1 cellular context compared by ENCODE assay signal in genomic region chr3:38346584-38347410, GRCh38.
TF ChIP-seq lines count a peak whose summit lies in the region.

TSS of gene XYLB (plus strand) at chr3:38346785. CDS start at chr3:38346869, 84 bp downstream.

TF ChIP-seq in K562, 482 proteins besides CTCF, POLR2A, EP300 and RAD21 (continued from another document and continues in another):
- no peak for TF ChIP-seq ZSCAN29 (IDR thresholded peaks at IDR 0.05)
- TF ChIP-seq FOXK2 (conservative IDR thresholded peaks at IDR 0.05 in 1 of 2, IDR thresholded peaks at IDR 0.05 in 1 of 2; ENCODE audit: low read depth in 2 of 2): peak in 1 of 2 experiments; percentile 58; a peak in 3 of 4 replicates
- TF ChIP-seq SMAD3 (CRISPR knock-in tag; conservative IDR thresholded peaks at IDR 0.05): peak; percentile 77; the same call in 1 of the 2 replicates
- TF ChIP-seq RBBP5 (IDR thresholded peaks at IDR 0.05; ENCODE audit: borderline replicate concordance, insufficient read depth, low read length, poor library complexity, severe bottlenecking): peak; percentile 92
- TF ChIP-seq NEUROD1 (IDR thresholded peaks at IDR 0.05; ENCODE audit: borderline replicate concordance, low read depth, low read length, partially characterized antibody): peak; percentile 47
- TF ChIP-seq MAFG (tag; conservative IDR thresholded peaks at IDR 0.05): no peak
- TF ChIP-seq HMBOX1 (IDR thresholded peaks at IDR 0.05): no peak
- peak; percentile 57; the same call in 1 of the 2 replicates for TF ChIP-seq STAT6 (CRISPR knock-in tag; IDR thresholded peaks at IDR 0.05)
- no peak for TF ChIP-seq OTX1 (CRISPR knock-in tag; IDR thresholded peaks at IDR 0.05)
- TF ChIP-seq GABPB1 (CRISPR knock-in tag; IDR thresholded peaks at IDR 0.05): peak; percentile 85
- TF ChIP-seq IFI16 (CRISPR knock-in tag; IDR thresholded peaks at IDR 0.05): no peak
- TF ChIP-seq E4F1 (CRISPR knock-in tag; IDR thresholded peaks at IDR 0.05; ENCODE audit: borderline replicate concordance): no peak
- peak; percentile 80 for TF ChIP-seq GABPA (tag; conservative IDR thresholded peaks at IDR 0.05; ENCODE audit: low read depth)
- TF ChIP-seq ZBTB11 (CRISPR knock-in tag; IDR thresholded peaks at IDR 0.05): peak in 1 of 3 experiments; percentile 90; a peak in 2 of 6 replicates
- no peak for TF ChIP-seq ELF1 (tag; IDR thresholded peaks at IDR 0.05)
- TF ChIP-seq FOXK1 (CRISPR knock-in tag; IDR thresholded peaks at IDR 0.05; ENCODE audit: borderline replicate concordance): no peak
- no peak for TF ChIP-seq ZBTB8A (IDR thresholded peaks at IDR 0.05; ENCODE audit: partially characterized antibody)
- TF ChIP-seq MYBL2 (IDR thresholded peaks at IDR 0.05; ENCODE audit: low read depth): no peak
- peak; percentile 15; the same call in 1 of the 2 replicates for TF ChIP-seq MYBL2 (CRISPR knock-in tag; IDR thresholded peaks at IDR 0.05; ENCODE audit: borderline replicate concordance)
- TF ChIP-seq SFPQ (IDR thresholded peaks at IDR 0.05; ENCODE audit: low read depth, low read length): no peak
- peak; percentile 24; the same call in 1 of the 2 replicates for TF ChIP-seq IRF1 (CRISPR knock-in tag; IDR thresholded peaks at IDR 0.05; ENCODE audit: borderline replicate concordance)
- TF ChIP-seq SMARCA5 (IDR thresholded peaks at IDR 0.05): no peak
- TF ChIP-seq ZNF263 (CRISPR knock-in tag; IDR thresholded peaks at IDR 0.05; ENCODE audit: borderline replicate concordance): peak; percentile 55; the same call in 1 of the 2 replicates
- TF ChIP-seq E2F8 (IDR thresholded peaks at IDR 0.05; ENCODE audit: low read depth, partially characterized antibody): peak; percentile 91
- TF ChIP-seq NFATC3 (IDR thresholded peaks at IDR 0.05): no peak
- TF ChIP-seq ZNF830 (CRISPR knock-in tag; IDR thresholded peaks at IDR 0.05): peak; percentile 9; the same call in 1 of the 2 replicates
- peak; percentile 99 for TF ChIP-seq SMARCA4 (IDR thresholded peaks at IDR 0.05)
- TF ChIP-seq MBD1 (CRISPR knock-in tag; IDR thresholded peaks at IDR 0.05): no peak
- 0 out of 2 replicates have a peak, but pooled peaks have one; percentile 44 for TF ChIP-seq BCOR (IDR thresholded peaks at IDR 0.05)
- no peak for TF ChIP-seq GTF3C2 (IDR thresholded peaks at IDR 0.05; ENCODE audit: borderline replicate concordance, extremely low read depth, insufficient read length)
- peak; percentile 82; the same call in 1 of the 2 replicates for TF ChIP-seq ATF2 (CRISPR knock-in tag; IDR thresholded peaks at IDR 0.05)
- TF ChIP-seq CBX5 (IDR thresholded peaks at IDR 0.05; ENCODE audit: borderline replicate concordance, low read depth): peak; percentile 28; the same call in 1 of the 2 replicates
- TF ChIP-seq ZNF79 (CRISPR knock-in tag; IDR thresholded peaks at IDR 0.05; ENCODE audit: low read depth): no peak
- TF ChIP-seq SIX5 (IDR thresholded peaks at IDR 0.05; ENCODE audit: borderline replicate concordance in 1 of 2, insufficient read depth in 1 of 2, low read depth in 1 of 2, low read length in 2 of 2): no peak; a peak in 1 of 4 replicates
